ENCODE assay signal across 18 cellular contexts in the genomic region with DNA sequence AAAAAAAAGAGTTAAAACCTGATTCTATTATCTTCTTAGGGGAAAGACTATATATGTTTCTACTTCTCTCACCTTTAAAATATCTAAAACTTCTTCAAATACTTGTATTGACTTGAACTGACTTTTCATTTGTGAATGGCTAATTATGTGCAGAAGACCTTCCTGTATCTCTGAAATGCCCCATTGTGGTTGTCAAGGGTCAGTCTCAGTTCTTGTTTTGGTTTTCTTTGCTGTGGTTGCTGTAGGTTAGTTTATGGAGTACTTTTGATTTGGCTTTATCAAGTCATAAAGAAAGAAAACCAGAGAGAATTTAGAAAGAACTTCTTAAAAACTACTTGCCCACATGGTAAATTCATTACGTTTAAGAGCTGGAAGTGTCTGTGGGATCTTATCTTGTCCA.
DNase-seq lines count a peak whose midpoint lies in the region; ATAC-seq lines count a peak whose summit lies in the region.
"Had no signal": no experiment of that assay in that cellular context is flagged by ENCODE, and none has a peak within 500 bp of the region (broad histone marks: within the 10 kb centered on the region; RNA-seq: fewer than 3 reads in every experiment).

No MANE protein-coding gene starts in this region.

- no peak overlapping the region for H2BK5ac ChIP-seq in neuronal stem cell (ENCODE audit: low read length)

- no peak overlapping the region for H2AFZ ChIP-seq in neuronal stem cell (ENCODE audit: low read length)

- no peak overlapping the region for H3K4ac ChIP-seq in neuronal stem cell (ENCODE audit: low read length)

- no peak overlapping the region for H3K14ac ChIP-seq in neuronal stem cell (ENCODE audit: low read length)

- no peaks in the 10 kb centered on the region for H3K36me3 ChIP-seq in neuronal stem cell (replicated peaks in 1 of 2; ENCODE audit: control insufficient read depth in 2 of 2, insufficient read depth in 2 of 2, low read length in 2 of 2)
- H3K36me3 ChIP-seq in MG63 = no peaks in the 10 kb centered on the region
- H3K36me3 ChIP-seq: cardiac muscle cell, uterus had no signal

- ATAC-seq in GM18498 (IDR thresholded peaks at IDR 0.05; ENCODE audit: unreplicated experiment) = peak; percentile 96
- peak; percentile 63 for ATAC-seq in GM19351 (IDR thresholded peaks at IDR 0.05; ENCODE audit: unreplicated experiment)
- ATAC-seq in HG02678 (IDR thresholded peaks at IDR 0.05; ENCODE audit: unreplicated experiment) = peak; percentile 79
- peak; percentile 69 for ATAC-seq in HG03432 (IDR thresholded peaks at IDR 0.05; ENCODE audit: unreplicated experiment)
- no peak for ATAC-seq in GM21528 (IDR thresholded peaks at IDR 0.05; ENCODE audit: low FRiP score, unreplicated experiment)
- ATAC-seq: A549, esophagus mucosa, right cardiac atrium had no signal

- H3K4me2 ChIP-seq in neuronal stem cell (ENCODE audit: insufficient read depth, low read length, poor library complexity, severe bottlenecking) = no peak overlapping the region
- H3K4me2 ChIP-seq: A549 had no signal

- no peak overlapping the region for H3K4me3 ChIP-seq in neuronal stem cell (ENCODE audit: low read length in 2 of 2)
- H3K4me3 ChIP-seq in MG63 = no peak overlapping the region
- H3K4me3 ChIP-seq: A549, cardiac muscle cell, dorsolateral prefrontal cortex, uterus had no signal

- no peak overlapping the region for H2BK15ac ChIP-seq in neuronal stem cell (ENCODE audit: low read length)

- no peak overlapping the region for H3K18ac ChIP-seq in neuronal stem cell (ENCODE audit: low read length)

- WGBS in neuronal stem cell (ENCODE audit: extremely low coverage in 2 of 2, insufficient read length in 2 of 2, insufficient replicate concordance in 1 of 2), 2 donors = no CpG with 5 or more reads among the region's 1 CpG

- H3K9me3 ChIP-seq in neuronal stem cell (replicated peaks in 1 of 2; ENCODE audit: control insufficient read depth in 2 of 2, insufficient read depth in 1 of 2, low read depth in 1 of 2, low read length in 2 of 2) (no peaks in the 10 kb centered on the region), MG63 (no peaks in the 10 kb centered on the region)
- H3K9me3 ChIP-seq: A549, uterus had no signal

- no peak overlapping the region for H3K27ac ChIP-seq in neuronal stem cell (replicated peaks; ENCODE audit: low read length)
- H3K27ac ChIP-seq: A549, cardiac muscle cell, dorsolateral prefrontal cortex, uterus had no signal

- no peak overlapping the region for H4K8ac ChIP-seq in neuronal stem cell (ENCODE audit: low read depth, low read length)

- H3K9ac ChIP-seq in neuronal stem cell (ENCODE audit: low read depth, low read length, poor library complexity) = no peak overlapping the region

- no peak overlapping the region for H2AK5ac ChIP-seq in neuronal stem cell (ENCODE audit: low read depth, low read length)

- H2BK12ac ChIP-seq in neuronal stem cell (ENCODE audit: low read length) = no peak overlapping the region

- no peak overlapping the region for H3K23ac ChIP-seq in neuronal stem cell (ENCODE audit: low read depth, low read length, poor library complexity)

- no peak overlapping the region for H2BK120ac ChIP-seq in neuronal stem cell (ENCODE audit: low read depth, low read length)

- no peak for DNase-seq in neuronal stem cell (ENCODE audit: low spot score)
- no peak for DNase-seq in AG08396 (ENCODE audit: low spot score)
- no peak for DNase-seq in MG63
- DNase-seq: activated B cell treated with CpG ODN at 0.5 μM for 24 hours; activated CD8-positive, alpha-beta memory T cell treated with anti-CD3 and anti-CD28 coated beads for 24 hours; dorsolateral prefrontal cortex; HCEC 1CT; NCI-H1105 treated with DMSO at 0.1 percent for 48 hours; right cardiac atrium; uterus had no signal

- H3K27me3 ChIP-seq in neuronal stem cell (ENCODE audit: control insufficient read depth in 3 of 3, insufficient read depth in 3 of 3, low read depth in 1 of 3, low read length in 3 of 3) = no peaks in the 10 kb centered on the region
- no peaks in the 10 kb centered on the region for H3K27me3 ChIP-seq in MG63
- H3K27me3 ChIP-seq: cardiac muscle cell, dorsolateral prefrontal cortex, uterus had no signal

- H4K91ac ChIP-seq in neuronal stem cell (ENCODE audit: low read depth, low read length, poor library complexity) = no peak overlapping the region

- no peaks in the 10 kb centered on the region for H3K79me1 ChIP-seq in neuronal stem cell (ENCODE audit: low read depth, low read length)

- no peaks in the 10 kb centered on the region for H3K4me1 ChIP-seq in neuronal stem cell (ENCODE audit: control insufficient read depth in 2 of 2, insufficient read depth in 1 of 2, low read depth in 1 of 2, low read length in 2 of 2)
- H3K4me1 ChIP-seq: A549, uterus had no signal
